1 cellular context compared by ENCODE assay signal in the genomic region with DNA sequence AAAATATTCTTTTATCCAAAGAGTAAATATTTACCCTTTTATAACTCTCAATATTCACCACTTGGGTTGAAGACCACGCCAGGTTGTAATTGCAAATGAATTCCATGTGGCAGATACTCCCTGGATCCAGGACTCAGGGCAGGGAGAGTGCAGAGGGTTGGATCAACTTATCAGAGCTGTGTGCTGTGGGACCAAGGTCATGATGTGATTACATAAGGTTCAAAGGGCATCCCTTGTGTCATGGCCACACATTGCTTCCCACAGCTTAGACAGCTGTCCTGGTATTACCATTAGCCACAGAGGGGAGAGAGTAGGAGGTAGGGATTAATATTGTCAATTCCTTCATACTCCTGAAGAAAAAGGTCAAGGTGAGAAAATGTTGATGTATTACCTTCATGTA.
TF ChIP-seq lines count a peak whose summit lies in the region.

No MANE protein-coding gene starts in this region.

TF ChIP-seq in HepG2, 621 proteins besides CTCF, POLR2A, EP300 and RAD21 (continued from another document and continues in another):
- TF ChIP-seq MEIS2 (CRISPR knock-in tag; IDR thresholded peaks at IDR 0.05) (0 out of 2 replicates have a peak, but pooled peaks have one; percentile 64), SAP130 (CRISPR knock-in tag; IDR thresholded peaks at IDR 0.05; ENCODE audit: low read depth) (peak; percentile 56; the same call in 1 of the 2 replicates), ZNF780A (CRISPR knock-in tag; IDR thresholded peaks at IDR 0.05) (no peak), ZNF350 (CRISPR knock-in tag; IDR thresholded peaks at IDR 0.05; ENCODE audit: borderline replicate concordance, low read depth) (no peak), TBX3 (IDR thresholded peaks at IDR 0.05; ENCODE audit: borderline replicate concordance) (0 out of 2 replicates have a peak, but pooled peaks have one; percentile 39), ELF3 (CRISPR knock-in tag; IDR thresholded peaks at IDR 0.05) (peak; percentile 52; the same call in 1 of the 2 replicates), RXRA (CRISPR knock-in tag; IDR thresholded peaks at IDR 0.05) (peak; percentile 69; the same call in 1 of the 2 replicates), HNF1B (CRISPR knock-in tag; IDR thresholded peaks at IDR 0.05) (peak; percentile 74), IKZF5 (CRISPR knock-in tag; IDR thresholded peaks at IDR 0.05) (peak; percentile 45; the same call in 1 of the 2 replicates), HOXA3 (CRISPR knock-in tag; IDR thresholded peaks at IDR 0.05) (peak; percentile 65; the same call in 1 of the 2 replicates), YEATS4 (CRISPR knock-in tag; IDR thresholded peaks at IDR 0.05; ENCODE audit: borderline replicate concordance) (no peak), ZHX1 (CRISPR knock-in tag; IDR thresholded peaks at IDR 0.05; ENCODE audit: low read depth) (0 out of 2 replicates have a peak, but pooled peaks have one; percentile 54), ZFYVE20 (CRISPR knock-in tag; IDR thresholded peaks at IDR 0.05; ENCODE audit: borderline replicate concordance, low read depth) (no peak), ZSCAN25 (CRISPR knock-in tag; IDR thresholded peaks at IDR 0.05) (peak; percentile 82), NCOR1 (IDR thresholded peaks at IDR 0.05; ENCODE audit: borderline replicate concordance, low read length) (peak; percentile 67; the same call in 1 of the 2 replicates), PRDM10 (CRISPR knock-in tag; IDR thresholded peaks at IDR 0.05; ENCODE audit: low read depth) (no peak)
- TF ChIP-seq, protein P1, sequence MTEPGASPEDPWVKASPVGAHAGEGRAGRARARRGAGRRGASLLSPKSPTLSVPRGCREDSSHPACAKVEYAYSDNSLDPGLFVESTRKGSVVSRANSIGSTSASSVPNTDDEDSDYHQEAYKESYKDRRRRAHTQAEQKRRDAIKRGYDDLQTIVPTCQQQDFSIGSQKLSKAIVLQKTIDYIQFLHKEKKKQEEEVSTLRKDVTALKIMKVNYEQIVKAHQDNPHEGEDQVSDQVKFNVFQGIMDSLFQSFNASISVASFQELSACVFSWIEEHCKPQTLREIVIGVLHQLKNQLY (CRISPR knock-in tag; IDR thresholded peaks at IDR 0.05), result 0 out of 2 replicates have a peak, but pooled peaks have one; percentile 14
- TF ChIP-seq, protein P2, sequence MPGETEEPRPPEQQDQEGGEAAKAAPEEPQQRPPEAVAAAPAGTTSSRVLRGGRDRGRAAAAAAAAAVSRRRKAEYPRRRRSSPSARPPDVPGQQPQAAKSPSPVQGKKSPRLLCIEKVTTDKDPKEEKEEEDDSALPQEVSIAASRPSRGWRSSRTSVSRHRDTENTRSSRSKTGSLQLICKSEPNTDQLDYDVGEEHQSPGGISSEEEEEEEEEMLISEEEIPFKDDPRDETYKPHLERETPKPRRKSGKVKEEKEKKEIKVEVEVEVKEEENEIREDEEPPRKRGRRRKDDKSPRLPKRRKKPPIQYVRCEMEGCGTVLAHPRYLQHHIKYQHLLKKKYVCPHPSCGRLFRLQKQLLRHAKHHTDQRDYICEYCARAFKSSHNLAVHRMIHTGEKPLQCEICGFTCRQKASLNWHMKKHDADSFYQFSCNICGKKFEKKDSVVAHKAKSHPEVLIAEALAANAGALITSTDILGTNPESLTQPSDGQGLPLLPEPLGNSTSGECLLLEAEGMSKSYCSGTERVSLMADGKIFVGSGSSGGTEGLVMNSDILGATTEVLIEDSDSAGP (CRISPR knock-in tag; IDR thresholded peaks at IDR 0.05; ENCODE audit: borderline replicate concordance), result no peak
- TF ChIP-seq, protein P3, sequence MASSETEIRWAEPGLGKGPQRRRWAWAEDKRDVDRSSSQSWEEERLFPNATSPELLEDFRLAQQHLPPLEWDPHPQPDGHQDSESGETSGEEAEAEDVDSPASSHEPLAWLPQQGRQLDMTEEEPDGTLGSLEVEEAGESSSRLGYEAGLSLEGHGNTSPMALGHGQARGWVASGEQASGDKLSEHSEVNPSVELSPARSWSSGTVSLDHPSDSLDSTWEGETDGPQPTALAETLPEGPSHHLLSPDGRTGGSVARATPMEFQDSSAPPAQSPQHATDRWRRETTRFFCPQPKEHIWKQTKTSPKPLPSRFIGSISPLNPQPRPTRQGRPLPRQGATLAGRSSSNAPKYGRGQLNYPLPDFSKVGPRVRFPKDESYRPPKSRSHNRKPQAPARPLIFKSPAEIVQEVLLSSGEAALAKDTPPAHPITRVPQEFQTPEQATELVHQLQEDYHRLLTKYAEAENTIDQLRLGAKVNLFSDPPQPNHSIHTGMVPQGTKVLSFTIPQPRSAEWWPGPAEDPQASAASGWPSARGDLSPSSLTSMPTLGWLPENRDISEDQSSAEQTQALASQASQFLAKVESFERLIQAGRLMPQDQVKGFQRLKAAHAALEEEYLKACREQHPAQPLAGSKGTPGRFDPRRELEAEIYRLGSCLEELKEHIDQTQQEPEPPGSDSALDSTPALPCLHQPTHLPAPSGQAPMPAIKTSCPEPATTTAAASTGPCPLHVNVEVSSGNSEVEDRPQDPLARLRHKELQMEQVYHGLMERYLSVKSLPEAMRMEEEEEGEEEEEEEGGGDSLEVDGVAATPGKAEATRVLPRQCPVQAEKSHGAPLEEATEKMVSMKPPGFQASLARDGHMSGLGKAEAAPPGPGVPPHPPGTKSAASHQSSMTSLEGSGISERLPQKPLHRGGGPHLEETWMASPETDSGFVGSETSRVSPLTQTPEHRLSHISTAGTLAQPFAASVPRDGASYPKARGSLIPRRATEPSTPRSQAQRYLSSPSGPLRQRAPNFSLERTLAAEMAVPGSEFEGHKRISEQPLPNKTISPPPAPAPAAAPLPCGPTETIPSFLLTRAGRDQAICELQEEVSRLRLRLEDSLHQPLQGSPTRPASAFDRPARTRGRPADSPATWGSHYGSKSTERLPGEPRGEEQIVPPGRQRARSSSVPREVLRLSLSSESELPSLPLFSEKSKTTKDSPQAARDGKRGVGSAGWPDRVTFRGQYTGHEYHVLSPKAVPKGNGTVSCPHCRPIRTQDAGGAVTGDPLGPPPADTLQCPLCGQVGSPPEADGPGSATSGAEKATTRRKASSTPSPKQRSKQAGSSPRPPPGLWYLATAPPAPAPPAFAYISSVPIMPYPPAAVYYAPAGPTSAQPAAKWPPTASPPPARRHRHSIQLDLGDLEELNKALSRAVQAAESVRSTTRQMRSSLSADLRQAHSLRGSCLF (CRISPR knock-in tag; IDR thresholded peaks at IDR 0.05; ENCODE audit: borderline replicate concordance), result no peak
- TF ChIP-seq, protein P4, sequence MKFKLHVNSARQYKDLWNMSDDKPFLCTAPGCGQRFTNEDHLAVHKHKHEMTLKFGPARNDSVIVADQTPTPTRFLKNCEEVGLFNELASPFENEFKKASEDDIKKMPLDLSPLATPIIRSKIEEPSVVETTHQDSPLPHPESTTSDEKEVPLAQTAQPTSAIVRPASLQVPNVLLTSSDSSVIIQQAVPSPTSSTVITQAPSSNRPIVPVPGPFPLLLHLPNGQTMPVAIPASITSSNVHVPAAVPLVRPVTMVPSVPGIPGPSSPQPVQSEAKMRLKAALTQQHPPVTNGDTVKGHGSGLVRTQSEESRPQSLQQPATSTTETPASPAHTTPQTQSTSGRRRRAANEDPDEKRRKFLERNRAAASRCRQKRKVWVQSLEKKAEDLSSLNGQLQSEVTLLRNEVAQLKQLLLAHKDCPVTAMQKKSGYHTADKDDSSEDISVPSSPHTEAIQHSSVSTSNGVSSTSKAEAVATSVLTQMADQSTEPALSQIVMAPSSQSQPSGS (CRISPR knock-in tag; IDR thresholded peaks at IDR 0.05), result peak; percentile 59; the same call in 1 of the 2 replicates
- TF ChIP-seq, protein P5, sequence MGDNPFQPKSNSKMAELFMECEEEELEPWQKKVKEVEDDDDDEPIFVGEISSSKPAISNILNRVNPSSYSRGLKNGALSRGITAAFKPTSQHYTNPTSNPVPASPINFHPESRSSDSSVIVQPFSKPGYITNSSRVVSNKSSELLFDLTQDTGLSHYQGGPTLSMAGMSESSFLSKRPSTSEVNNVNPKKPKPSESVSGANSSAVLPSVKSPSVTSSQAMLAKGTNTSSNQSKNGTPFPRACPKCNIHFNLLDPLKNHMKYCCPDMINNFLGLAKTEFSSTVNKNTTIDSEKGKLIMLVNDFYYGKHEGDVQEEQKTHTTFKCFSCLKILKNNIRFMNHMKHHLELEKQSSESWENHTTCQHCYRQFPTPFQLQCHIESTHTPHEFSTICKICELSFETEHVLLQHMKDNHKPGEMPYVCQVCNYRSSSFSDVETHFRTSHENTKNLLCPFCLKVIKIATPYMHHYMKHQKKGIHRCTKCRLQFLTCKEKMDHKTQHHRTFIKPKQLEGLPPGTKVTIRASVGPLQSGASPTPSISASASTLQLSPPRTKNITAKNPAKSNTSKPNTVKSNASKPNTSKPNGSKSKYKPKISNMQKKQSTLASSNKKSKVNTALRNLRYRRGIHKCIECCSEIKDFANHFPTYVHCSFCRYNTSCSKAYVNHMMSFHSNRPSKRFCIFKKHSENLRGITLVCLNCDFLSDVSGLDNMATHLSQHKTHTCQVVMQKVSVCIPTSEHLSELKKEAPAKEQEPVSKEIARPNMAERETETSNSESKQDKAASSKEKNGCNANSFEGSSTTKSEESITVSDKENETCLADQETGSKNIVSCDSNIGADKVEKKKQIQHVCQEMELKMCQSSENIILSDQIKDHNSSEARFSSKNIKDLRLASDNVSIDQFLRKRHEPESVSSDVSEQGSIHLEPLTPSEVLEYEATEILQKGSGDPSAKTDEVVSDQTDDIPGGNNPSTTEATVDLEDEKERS (CRISPR knock-in tag; IDR thresholded peaks at IDR 0.05), result peak; percentile 54; the same call in 1 of the 2 replicates
- TF ChIP-seq, protein P6, sequence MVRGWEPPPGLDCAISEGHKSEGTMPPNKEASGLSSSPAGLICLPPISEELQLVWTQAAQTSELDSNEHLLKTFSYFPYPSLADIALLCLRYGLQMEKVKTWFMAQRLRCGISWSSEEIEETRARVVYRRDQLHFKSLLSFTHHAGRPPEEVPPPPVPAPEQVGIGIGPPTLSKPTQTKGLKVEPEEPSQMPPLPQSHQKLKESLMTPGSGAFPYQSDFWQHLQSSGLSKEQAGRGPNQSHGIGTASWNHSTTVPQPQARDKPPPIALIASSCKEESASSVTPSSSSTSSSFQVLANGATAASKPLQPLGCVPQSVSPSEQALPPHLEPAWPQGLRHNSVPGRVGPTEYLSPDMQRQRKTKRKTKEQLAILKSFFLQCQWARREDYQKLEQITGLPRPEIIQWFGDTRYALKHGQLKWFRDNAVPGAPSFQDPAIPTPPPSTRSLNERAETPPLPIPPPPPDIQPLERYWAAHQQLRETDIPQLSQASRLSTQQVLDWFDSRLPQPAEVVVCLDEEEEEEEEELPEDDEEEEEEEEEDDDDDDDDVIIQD (CRISPR knock-in tag; IDR thresholded peaks at IDR 0.05; ENCODE audit: low read depth), result peak; percentile 95
